In genomic region chr1:42934111-42934510, GRCh38 we compare ENCODE assay signal across 11 cellular contexts. TPM values are rescaled to one million over a fixed set of nuclear protein-coding genes. Genes with fewer than 3 reads are reported as not detected.
DNase-seq lines count a peak whose midpoint lies in the region; ATAC-seq and TF ChIP-seq lines count a peak whose summit lies in the region.
"Had no signal": no experiment of that assay in that cellular context is flagged by ENCODE, and none has a peak within 500 bp of the region (broad histone marks: within the 10 kb centered on the region; RNA-seq: fewer than 3 reads in every experiment).

No MANE protein-coding gene starts in this region.

- BruUV-seq in HCT116 (replicated peaks; lab: Mats Ljungman, UMichigan): no TSS peak

- no peak for TF ChIP-seq RAD21 in HCT116 (IDR thresholded peaks at IDR 0.05; ENCODE audit: low read depth)

- no peaks in the 10 kb centered on the region for H3K9me3 Mint-ChIP-seq in activated naive CD8-positive, alpha-beta T cell (ENCODE audit: low read depth)
- no peaks in the 10 kb centered on the region for H3K9me3 Mint-ChIP-seq in naive thymus-derived CD8-positive, alpha-beta T cell

- H3K27ac ChIP-seq in BLaER1 treated with 17β-estradiol and CSF1 and Interleukin-3, amounts not matched to agents 10 nM and 100 nM: peak overlapping the region in 9 of 11 experiments; percentile 4 to 92 (median 85); a peak in 14 of 22 replicates
- H3K27ac ChIP-seq in HCT116 (ENCODE audit: low read depth, low read length): peak overlapping the region; percentile 76

- TF ChIP-seq CTCF in HCT116 (IDR thresholded peaks at IDR 0.05 in 2 of 3, conservative IDR thresholded peaks at IDR 0.05 in 1 of 3; ENCODE audit: borderline replicate concordance in 1 of 3, insufficient read depth in 1 of 3, low read depth in 2 of 3, low read length in 2 of 3) (no peak), GM10248 (IDR thresholded peaks at IDR 0.05; ENCODE audit: control extremely low read depth, extremely low read depth, low read depth, missing control alignments) (no peak)

- no peaks in the 10 kb centered on the region for H3K27me3 Mint-ChIP-seq in activated naive CD8-positive, alpha-beta T cell
- no peaks in the 10 kb centered on the region for H3K27me3 Mint-ChIP-seq in naive thymus-derived CD8-positive, alpha-beta T cell

- H3K79me2 ChIP-seq in HCT116 (ENCODE audit: insufficient read depth, low read length): peaks cover 92% of the 10 kb centered on the region

- peaks cover 96 to 100% (median 100%) of the 10 kb centered on the region in 10 experiments for H3K4me1 ChIP-seq in BLaER1 treated with 17β-estradiol and CSF1 and Interleukin-3, amounts not matched to agents 10 nM and 100 nM
- peaks cover 73 to 86% of the 10 kb centered on the region in 2 experiments for H3K4me1 ChIP-seq in HCT116 (ENCODE audit: control insufficient read depth in 1 of 2, insufficient read depth in 2 of 2, low read length in 2 of 2)

- peaks cover 29 to 68% (median 55%) of the 10 kb centered on the region in 11 experiments; a peak in 21 of 22 replicates for H3K36me3 ChIP-seq in BLaER1 treated with 17β-estradiol and CSF1 and Interleukin-3, amounts not matched to agents 10 nM and 100 nM
- H3K36me3 ChIP-seq in HCT116 (ENCODE audit: control insufficient read depth in 1 of 2, insufficient read depth in 2 of 2, low read length in 2 of 2): peaks cover 13 to 40% of the 10 kb centered on the region in 2 experiments; a peak in 2 of 4 replicates

- ATAC-seq in HCT116 (no peak), HG03354 (IDR thresholded peaks at IDR 0.05; ENCODE audit: poor library complexity, severe bottlenecking, unreplicated experiment) (no peak)
- no peak for ATAC-seq in naive thymus-derived CD8-positive, alpha-beta T cell

- no peak for TF ChIP-seq POLR2A in HCT116 (IDR thresholded peaks at IDR 0.05; ENCODE audit: borderline replicate concordance, extremely low read depth, insufficient read depth, insufficient read length)

- peak overlapping the region; percentile 89 for H3K27ac Mint-ChIP-seq in activated naive CD8-positive, alpha-beta T cell
- H3K27ac Mint-ChIP-seq in naive thymus-derived CD8-positive, alpha-beta T cell: peak overlapping the region; percentile 90 to 99 (median 96)

- peak overlapping the region in 4 of 11 experiments; percentile 10 to 59 (median 30); a peak in 4 of 22 replicates for H3K9ac ChIP-seq in BLaER1 treated with 17β-estradiol and CSF1 and Interleukin-3, amounts not matched to agents 10 nM and 100 nM
- H3K9ac ChIP-seq in HCT116 (ENCODE audit: low read length): 0 out of 2 replicates have a peak overlapping the region, but pooled peaks have one; percentile 16

- POLR2A ChIA-PET in HCT116 (lab: Charles Lee): no interaction called here
- POLR2A ChIA-PET in naive thymus-derived CD8-positive, alpha-beta T cell (lab: Charles Lee): interaction anchor here (0.6 to 3.9 kb wide), 5 partner anchors 10 to 45 kb away, joined by 4 to 25 read pairs (median 10); no protein-coding TSS in a partner anchor
- POLR2A ChIA-PET in GM10248 (lab: Yijun Ruan, JAX): interaction anchor here (4.3 kb wide), 1 partner anchor 19 kb away, joined by 27 read pairs; no protein-coding TSS in a partner anchor

- H3K4me3 Mint-ChIP-seq in activated naive CD8-positive, alpha-beta T cell: no peak overlapping the region
- H3K4me3 Mint-ChIP-seq in naive thymus-derived CD8-positive, alpha-beta T cell: peak overlapping the region in 9 of 10 donors; percentile 35 to 91 (median 80)

- intact Hi-C loops in HCT116 (cut with micrococcal nuclease): no loop called here

- peaks cover 91% of the 10 kb centered on the region for H3K4me1 Mint-ChIP-seq in activated naive CD8-positive, alpha-beta T cell (ENCODE audit: low read depth)
- H3K4me1 Mint-ChIP-seq in naive thymus-derived CD8-positive, alpha-beta T cell: peaks cover 61 to 99% (median 96%) of the 10 kb centered on the region in 4 donors

- CTCF ChIA-PET in HCT116 (lab: Charles Lee) (interaction anchor here (3.9 kb wide), 1 partner anchor 140 kb away, joined by 21 read pairs; no protein-coding TSS in a partner anchor), GM10248 (lab: Yijun Ruan, JAX) (interaction anchor here (1.0 to 5.2 kb wide), 4 partner anchors 11 to 139 kb away, joined by 3 to 23 read pairs (median 12); no protein-coding TSS in a partner anchor)

- peak overlapping the region; percentile 89 to 97 (median 93) for H3K4me2 ChIP-seq in BLaER1 treated with 17β-estradiol and CSF1 and Interleukin-3, amounts not matched to agents 10 nM and 100 nM
- peak overlapping the region; percentile 48; the same call in 1 of the 2 replicates for H3K4me2 ChIP-seq in HCT116 (ENCODE audit: low read length)

- no peaks in the 10 kb centered on the region for H3K9me2 ChIP-seq in HCT116 (ENCODE audit: insufficient read depth)

- RAD21 ChIA-PET in HCT116 (lab: Charles Lee; ENCODE audit: low non-redundant PET in 1 of 2, low total read pairs in 2 of 2, uncharacterized antibody in 2 of 2, unreplicated experiment in 2 of 2): no interaction called here

- no peak overlapping the region for H2AFZ ChIP-seq in HCT116 (ENCODE audit: low read depth, low read length, poor library complexity, severe bottlenecking)

- no peak for DNase-seq in HCT116 (ENCODE audit: low read depth, low spot score)
- DNase-seq in naive thymus-derived CD8-positive, alpha-beta T cell: no peak
- no peak for DNase-seq in EL
- no peak for DNase-seq in GM10248 (ENCODE audit: extremely low spot score)
- no peak for DNase-seq in RPMI8226
- DNase-seq: effector CD4-positive, alpha-beta T cell; NCI-H748 treated with DMSO at 0.1 percent for 48 hours; stimulated activated CD4-positive, alpha-beta T cell treated with anti-CD3 and anti-CD28 coated beads, Interleukin-15, amount 100 ng/mL, for 24 hours had no signal

- no peaks in the 10 kb centered on the region for H3K9me3 ChIP-seq in BLaER1 treated with 17β-estradiol and CSF1 and Interleukin-3, amounts not matched to agents 10 nM and 100 nM (replicated peaks in 1 of 11)
- H3K9me3 ChIP-seq in HCT116 (ENCODE audit: control insufficient read depth in 1 of 2, insufficient read depth in 1 of 2, low read depth in 1 of 2, low read length in 2 of 2): no peaks in the 10 kb centered on the region

- peaks cover 4% of the 10 kb centered on the region for H3K36me3 Mint-ChIP-seq in activated naive CD8-positive, alpha-beta T cell
- peaks cover 0 to 48% (median 5%) of the 10 kb centered on the region in 3 donors for H3K36me3 Mint-ChIP-seq in naive thymus-derived CD8-positive, alpha-beta T cell

- H3K27me3 ChIP-seq in BLaER1 treated with 17β-estradiol and CSF1 and Interleukin-3, amounts not matched to agents 10 nM and 100 nM: no peaks in the 10 kb centered on the region
- H3K27me3 ChIP-seq in HCT116 (ENCODE audit: insufficient read depth, low read length): no peaks in the 10 kb centered on the region

- H4K20me1 ChIP-seq in BLaER1 treated with 17β-estradiol and CSF1 and Interleukin-3, amounts not matched to agents 10 nM and 100 nM: peaks cover 6 to 100% (median 89%) of the 10 kb centered on the region in 11 experiments; a peak in 20 of 22 replicates
- H4K20me1 ChIP-seq in HCT116 (ENCODE audit: insufficient read depth): no peaks in the 10 kb centered on the region

- no peak overlapping the region; a peak in 2 of 20 replicates for H3K4me3 ChIP-seq in BLaER1 treated with 17β-estradiol and CSF1 and Interleukin-3, amounts not matched to agents 10 nM and 100 nM
- no peak overlapping the region for H3K4me3 ChIP-seq in HCT116 (replicated peaks in 1 of 2; ENCODE audit: low read depth in 1 of 2, low read length in 2 of 2)

TF ChIP-seq in HCT116, 20 proteins besides CTCF, POLR2A, EP300 and RAD21:
- no peak for TF ChIP-seq ATF3 (IDR thresholded peaks at IDR 0.05)
- no peak for TF ChIP-seq YY1 (IDR thresholded peaks at IDR 0.05; ENCODE audit: extremely low read depth, insufficient replicate concordance, low read depth, low read length)
- no peak for TF ChIP-seq ZNF274 (IDR thresholded peaks at IDR 0.05; ENCODE audit: low read depth, low read length)

RNA-seq across cellular contexts. Expression of gene SLC2A1, which starts 24.6 kb away (rescaled TPM):
- total RNA-seq in HCT116 (2021; ENCODE audit: unreplicated experiment): 248 TPM
- 419 and 518 TPM in 2 replicates for polyA plus RNA-seq in HCT116 (2012)
- total RNA-seq in naive thymus-derived CD8-positive, alpha-beta T cell: 10 to 100 TPM; 57.2 to 57.3 TPM
- polyA plus RNA-seq in naive thymus-derived CD8-positive, alpha-beta T cell: 10 to 100 TPM; 17.7 to 22.8 (median 22.0) TPM
